8 cellular contexts compared by ENCODE assay signal in genomic region chr3:100002599-100003350, GRCh38.
DNase-seq lines count a peak whose midpoint lies in the region; ATAC-seq, FAIRE-seq and TF ChIP-seq lines count a peak whose summit lies in the region.

No MANE protein-coding gene starts in this region.

- H3K79me2 ChIP-seq in astrocyte (ENCODE audit: insufficient read depth, low read length) = no peaks in the 10 kb centered on the region

- no peaks in the 10 kb centered on the region for H4K20me1 ChIP-seq in astrocyte (ENCODE audit: insufficient read depth, low read length)

- H3K9me3 Mint-ChIP-seq in astrocyte (ENCODE audit: unreplicated experiment) = no peaks in the 10 kb centered on the region

- H3K27me3 Mint-ChIP-seq in astrocyte (ENCODE audit: low read depth, unreplicated experiment) = no peaks in the 10 kb centered on the region

- DNase-seq in ACHN = peak; percentile 69
- DNase-seq in HK-2 (ENCODE audit: unreplicated experiment) = peak; percentile 69
- peak; percentile 100 for DNase-seq in astrocyte (ENCODE audit: low read depth)
- peak; percentile 70 for DNase-seq in left kidney (ENCODE audit: low read depth, low spot score)
- no peak for DNase-seq in GM10266 (ENCODE audit: extremely low spot score)
- no peak for DNase-seq in BE2C

- peak overlapping the region; percentile 48 for H3K4me2 ChIP-seq in astrocyte (ENCODE audit: low read length)

- peaks cover 29% of the 10 kb centered on the region for H3K4me1 ChIP-seq in astrocyte (ENCODE audit: insufficient read depth, low read length)
- peaks cover 21% of the 10 kb centered on the region for H3K4me1 ChIP-seq in BE2C

- peak overlapping the region; percentile 72 for H3K27ac Mint-ChIP-seq in astrocyte (ENCODE audit: unreplicated experiment)

- H3K36me3 ChIP-seq in astrocyte (ENCODE audit: insufficient read depth, low read length) (no peaks in the 10 kb centered on the region), BE2C (no peaks in the 10 kb centered on the region)

- H3K27ac ChIP-seq in astrocyte (ENCODE audit: low read depth, low read length) = peak overlapping the region; percentile 82

- FAIRE-seq in astrocyte (lab: Jason Lieb, UNC) = peak; percentile 99

- H3K4me1 Mint-ChIP-seq in astrocyte (ENCODE audit: low read depth, unreplicated experiment) = peaks cover 51% of the 10 kb centered on the region

- in situ Hi-C loops in ACHN (cut with HindIII; ENCODE audit: low pct_ligation_motif_present, low pct_unique_long_range_greater_than_20kb, low sequenced_read_pairs) = no loop called here

- H3K4me3 ChIP-seq in astrocyte (ENCODE audit: insufficient read depth, low read depth, low read length) (no peak overlapping the region), BE2C (ENCODE audit: low read depth, low read length) (no peak overlapping the region)

- no peak overlapping the region for H2AFZ ChIP-seq in astrocyte (ENCODE audit: low read depth, low read length)

- H3K36me3 Mint-ChIP-seq in astrocyte (ENCODE audit: low read depth, unreplicated experiment) = no peaks in the 10 kb centered on the region

- H3K27me3 ChIP-seq in astrocyte (ENCODE audit: insufficient read depth, low read length) (no peaks in the 10 kb centered on the region), BE2C (no peaks in the 10 kb centered on the region)

- no peak for TF ChIP-seq CTCF in astrocyte (IDR thresholded peaks at IDR 0.05; ENCODE audit: insufficient read depth, low read depth, low read length)
- TF ChIP-seq CTCF in GM10266 (IDR thresholded peaks at IDR 0.05; ENCODE audit: control insufficient read depth, insufficient read depth, low read depth, missing control alignments) = no peak
- TF ChIP-seq CTCF in BE2C (IDR thresholded peaks at IDR 0.05; ENCODE audit: low read depth, low read length) = no peak

- no peak overlapping the region for H3K4me3 Mint-ChIP-seq in astrocyte (ENCODE audit: unreplicated experiment)

- ATAC-seq in HG03460 (IDR thresholded peaks at IDR 0.05; ENCODE audit: unreplicated experiment) (no peak), HG03520 (IDR thresholded peaks at IDR 0.05; ENCODE audit: unreplicated experiment) (no peak)

- peak overlapping the region; percentile 55 for H3K9ac ChIP-seq in astrocyte (ENCODE audit: low read length)

- H3K9me3 ChIP-seq in astrocyte (ENCODE audit: insufficient read depth, low read depth, low read length) (no peaks in the 10 kb centered on the region), BE2C (no peaks in the 10 kb centered on the region)

Comparison
In these comparisons a context has a peak if more than half of its experiments do, and no peak if none do; other contexts are left out.
1. DNase-seq: peak in ACHN (single experiment), HK-2 (single experiment), astrocyte (single experiment) and left kidney (single experiment); none in GM10266 (single experiment) and BE2C (single experiment).